ENCODE assay signal across 7 cellular contexts in genomic region chr2:61887684-61888303, GRCh38. TPM values are rescaled to one million over a fixed set of nuclear protein-coding genes. Genes with fewer than 3 reads are reported as not detected.
DNase-seq lines count a peak whose midpoint lies in the region; ATAC-seq and TF ChIP-seq lines count a peak whose summit lies in the region.

No MANE protein-coding gene starts in this region.

- intact Hi-C loops in activated CD4-positive, alpha-beta T cell treated with anti-CD3 and anti-CD28 coated beads, Interleukin-2, amount 10 ng/mL, durations not matched to agents 24 days and 14 days (cut with micrococcal nuclease), result loop anchor here (1.0 to 10.0 kb wide), 9 partner anchors 18 to 1701 kb away; partner anchors contain the start of genes COMMD1, EHBP1, FAM161A and MDH1

- H3K9me3 Mint-ChIP-seq in activated CD4-positive, alpha-beta T cell treated with anti-CD3 and anti-CD28 coated beads, Interleukin-2, amount 10 ng/mL, durations not matched to agents 24 days and 14 days, result no peaks in the 10 kb centered on the region
- H3K9me3 Mint-ChIP-seq in neural crest cell, result no peaks in the 10 kb centered on the region

- H3K4me3 Mint-ChIP-seq in activated CD4-positive, alpha-beta T cell treated with anti-CD3 and anti-CD28 coated beads, Interleukin-2, amount 10 ng/mL, durations not matched to agents 24 days and 14 days, result peak overlapping the region; percentile 99
- peak overlapping the region; percentile 99 for H3K4me3 Mint-ChIP-seq in neural crest cell

- DNase-seq in GM03348 (ENCODE audit: low spot score) (peak; percentile 48), fibroblast of gingiva (ENCODE audit: low read depth) (peak; percentile 41), neural crest cell (ENCODE audit: low read depth, low spot score) (no peak), NCI-H524 (lab: John Stamatoyannopoulos, UW) (no peak)
- peak; percentile 75 for DNase-seq in activated CD4-positive, alpha-beta T cell treated with anti-CD3 and anti-CD28 coated beads, Interleukin-2, amount 10 ng/mL, durations not matched to agents 24 days and 14 days

- H3K27ac Mint-ChIP-seq in activated CD4-positive, alpha-beta T cell treated with anti-CD3 and anti-CD28 coated beads, Interleukin-2, amount 10 ng/mL, durations not matched to agents 24 days and 14 days, result peak overlapping the region; percentile 99
- H3K27ac Mint-ChIP-seq in neural crest cell (ENCODE audit: unreplicated experiment), result peak overlapping the region; percentile 100

- peaks cover 37% of the 10 kb centered on the region for H3K36me3 Mint-ChIP-seq in activated CD4-positive, alpha-beta T cell treated with anti-CD3 and anti-CD28 coated beads, Interleukin-2, amount 10 ng/mL, durations not matched to agents 24 days and 14 days (ENCODE audit: low read depth)
- H3K36me3 Mint-ChIP-seq in neural crest cell (ENCODE audit: low read depth), result peaks cover 8% of the 10 kb centered on the region

- H3K27me3 Mint-ChIP-seq in activated CD4-positive, alpha-beta T cell treated with anti-CD3 and anti-CD28 coated beads, Interleukin-2, amount 10 ng/mL, durations not matched to agents 24 days and 14 days, result no peaks in the 10 kb centered on the region
- no peaks in the 10 kb centered on the region for H3K27me3 Mint-ChIP-seq in neural crest cell (ENCODE audit: low read depth)

- TF ChIP-seq CTCF in neural crest cell (conservative IDR thresholded peaks at IDR 0.05), result no peak

- H3K4me1 Mint-ChIP-seq in activated CD4-positive, alpha-beta T cell treated with anti-CD3 and anti-CD28 coated beads, Interleukin-2, amount 10 ng/mL, durations not matched to agents 24 days and 14 days, result peaks cover 22% of the 10 kb centered on the region
- peaks cover 28% of the 10 kb centered on the region for H3K4me1 Mint-ChIP-seq in neural crest cell

- ATAC-seq in HG03103 (IDR thresholded peaks at IDR 0.05; ENCODE audit: low read depth, unreplicated experiment) (peak; percentile 10), HG03159 (IDR thresholded peaks at IDR 0.05; ENCODE audit: unreplicated experiment) (no peak)

RNA-seq across cellular contexts. Expression of gene CCT4, which starts 0.7 kb away (rescaled TPM):
- 398 and 407 TPM in 2 replicates for total RNA-seq in activated CD4-positive, alpha-beta T cell treated with anti-CD3 and anti-CD28 coated beads, Interleukin-2, amount 10 ng/mL, durations not matched to agents 24 days and 14 days
- total RNA-seq in neural crest cell, result 259 and 277 TPM in 2 replicates

RNA-seq across cellular contexts. Expression of gene COMMD1, which starts 17.7 kb away (rescaled TPM):
- 27.2 and 27.6 TPM in 2 replicates for total RNA-seq in activated CD4-positive, alpha-beta T cell treated with anti-CD3 and anti-CD28 coated beads, Interleukin-2, amount 10 ng/mL, durations not matched to agents 24 days and 14 days
- 30.1 and 30.5 TPM in 2 replicates for total RNA-seq in neural crest cell

RNA-seq across cellular contexts. Expression of gene FAM161A, which starts 33.9 kb away (rescaled TPM):
- 3.8 and 4.5 TPM in 2 replicates for total RNA-seq in activated CD4-positive, alpha-beta T cell treated with anti-CD3 and anti-CD28 coated beads, Interleukin-2, amount 10 ng/mL, durations not matched to agents 24 days and 14 days
- total RNA-seq in neural crest cell, result 21.9 and 23.4 TPM in 2 replicates

Comparison
In these comparisons a context has a peak if more than half of its experiments do, and no peak if none do; other contexts are left out.
1. DNase-seq: peak in GM03348 (single experiment), activated CD4-positive, alpha-beta T cell treated with anti-CD3 and anti-CD28 coated beads, Interleukin-2, amount 10 ng/mL, durations not matched to agents 24 days and 14 days (single experiment) and fibroblast of gingiva (single experiment); none in neural crest cell (single experiment) and NCI-H524 (0 of 2).